In the genomic region with DNA sequence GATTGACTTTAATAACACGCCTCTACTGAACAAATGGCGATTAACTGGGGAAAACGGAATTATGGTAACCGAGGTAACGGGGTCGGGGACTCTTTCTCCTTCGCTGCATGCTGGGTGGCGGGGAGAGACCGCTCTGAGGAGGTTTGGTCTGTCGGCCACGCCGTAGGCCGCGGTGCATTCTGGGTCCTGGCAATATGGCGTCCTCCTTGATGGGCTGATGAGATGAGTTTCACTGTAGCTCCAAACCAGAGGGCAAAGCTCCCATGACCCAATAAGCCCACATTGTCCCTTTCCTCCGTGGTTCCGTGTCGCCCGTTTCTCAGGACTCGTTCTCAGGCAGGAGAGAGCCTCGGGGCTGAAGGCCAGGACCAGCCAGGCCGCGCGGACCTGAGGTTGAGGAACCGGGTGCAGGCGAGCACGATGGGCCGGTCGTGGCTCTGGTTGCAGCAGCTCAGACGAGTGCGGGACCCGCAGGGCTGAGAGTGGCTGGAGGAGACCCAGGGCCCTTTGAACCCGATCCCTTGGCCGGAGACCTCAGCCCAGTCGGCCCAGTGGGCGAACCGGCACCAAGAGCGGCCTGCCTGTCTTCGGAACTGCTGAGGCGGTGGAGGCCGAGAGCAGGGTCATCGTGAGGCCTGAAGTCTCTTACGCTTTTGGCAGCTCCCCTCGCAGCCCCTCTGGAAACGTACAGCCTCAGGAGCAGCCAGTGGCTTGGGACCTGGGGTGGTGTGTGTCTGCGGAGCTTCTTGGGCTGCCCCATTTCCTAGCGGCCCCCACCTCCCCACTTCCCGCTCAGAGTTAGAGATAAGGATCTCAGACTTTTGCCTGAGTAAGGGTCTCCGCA, we compare ENCODE assay signal across 1 cellular context.
TF ChIP-seq lines count a peak whose summit lies in the region.

A gene with protein sequence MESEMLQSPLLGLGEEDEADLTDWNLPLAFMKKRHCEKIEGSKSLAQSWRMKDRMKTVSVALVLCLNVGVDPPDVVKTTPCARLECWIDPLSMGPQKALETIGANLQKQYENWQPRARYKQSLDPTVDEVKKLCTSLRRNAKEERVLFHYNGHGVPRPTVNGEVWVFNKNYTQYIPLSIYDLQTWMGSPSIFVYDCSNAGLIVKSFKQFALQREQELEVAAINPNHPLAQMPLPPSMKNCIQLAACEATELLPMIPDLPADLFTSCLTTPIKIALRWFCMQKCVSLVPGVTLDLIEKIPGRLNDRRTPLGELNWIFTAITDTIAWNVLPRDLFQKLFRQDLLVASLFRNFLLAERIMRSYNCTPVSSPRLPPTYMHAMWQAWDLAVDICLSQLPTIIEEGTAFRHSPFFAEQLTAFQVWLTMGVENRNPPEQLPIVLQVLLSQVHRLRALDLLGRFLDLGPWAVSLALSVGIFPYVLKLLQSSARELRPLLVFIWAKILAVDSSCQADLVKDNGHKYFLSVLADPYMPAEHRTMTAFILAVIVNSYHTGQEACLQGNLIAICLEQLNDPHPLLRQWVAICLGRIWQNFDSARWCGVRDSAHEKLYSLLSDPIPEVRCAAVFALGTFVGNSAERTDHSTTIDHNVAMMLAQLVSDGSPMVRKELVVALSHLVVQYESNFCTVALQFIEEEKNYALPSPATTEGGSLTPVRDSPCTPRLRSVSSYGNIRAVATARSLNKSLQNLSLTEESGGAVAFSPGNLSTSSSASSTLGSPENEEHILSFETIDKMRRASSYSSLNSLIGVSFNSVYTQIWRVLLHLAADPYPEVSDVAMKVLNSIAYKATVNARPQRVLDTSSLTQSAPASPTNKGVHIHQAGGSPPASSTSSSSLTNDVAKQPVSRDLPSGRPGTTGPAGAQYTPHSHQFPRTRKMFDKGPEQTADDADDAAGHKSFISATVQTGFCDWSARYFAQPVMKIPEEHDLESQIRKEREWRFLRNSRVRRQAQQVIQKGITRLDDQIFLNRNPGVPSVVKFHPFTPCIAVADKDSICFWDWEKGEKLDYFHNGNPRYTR (N-terminal part only) (plus strand): TSS at position 184 of the 844 bp plus-strand sequence. CDS start 792 bp downstream, outside the sequence.

TF ChIP-seq in K562, 482 proteins besides CTCF, POLR2A, EP300 and RAD21 (continued from another document and continues in another):
- TF ChIP-seq, protein P1, sequence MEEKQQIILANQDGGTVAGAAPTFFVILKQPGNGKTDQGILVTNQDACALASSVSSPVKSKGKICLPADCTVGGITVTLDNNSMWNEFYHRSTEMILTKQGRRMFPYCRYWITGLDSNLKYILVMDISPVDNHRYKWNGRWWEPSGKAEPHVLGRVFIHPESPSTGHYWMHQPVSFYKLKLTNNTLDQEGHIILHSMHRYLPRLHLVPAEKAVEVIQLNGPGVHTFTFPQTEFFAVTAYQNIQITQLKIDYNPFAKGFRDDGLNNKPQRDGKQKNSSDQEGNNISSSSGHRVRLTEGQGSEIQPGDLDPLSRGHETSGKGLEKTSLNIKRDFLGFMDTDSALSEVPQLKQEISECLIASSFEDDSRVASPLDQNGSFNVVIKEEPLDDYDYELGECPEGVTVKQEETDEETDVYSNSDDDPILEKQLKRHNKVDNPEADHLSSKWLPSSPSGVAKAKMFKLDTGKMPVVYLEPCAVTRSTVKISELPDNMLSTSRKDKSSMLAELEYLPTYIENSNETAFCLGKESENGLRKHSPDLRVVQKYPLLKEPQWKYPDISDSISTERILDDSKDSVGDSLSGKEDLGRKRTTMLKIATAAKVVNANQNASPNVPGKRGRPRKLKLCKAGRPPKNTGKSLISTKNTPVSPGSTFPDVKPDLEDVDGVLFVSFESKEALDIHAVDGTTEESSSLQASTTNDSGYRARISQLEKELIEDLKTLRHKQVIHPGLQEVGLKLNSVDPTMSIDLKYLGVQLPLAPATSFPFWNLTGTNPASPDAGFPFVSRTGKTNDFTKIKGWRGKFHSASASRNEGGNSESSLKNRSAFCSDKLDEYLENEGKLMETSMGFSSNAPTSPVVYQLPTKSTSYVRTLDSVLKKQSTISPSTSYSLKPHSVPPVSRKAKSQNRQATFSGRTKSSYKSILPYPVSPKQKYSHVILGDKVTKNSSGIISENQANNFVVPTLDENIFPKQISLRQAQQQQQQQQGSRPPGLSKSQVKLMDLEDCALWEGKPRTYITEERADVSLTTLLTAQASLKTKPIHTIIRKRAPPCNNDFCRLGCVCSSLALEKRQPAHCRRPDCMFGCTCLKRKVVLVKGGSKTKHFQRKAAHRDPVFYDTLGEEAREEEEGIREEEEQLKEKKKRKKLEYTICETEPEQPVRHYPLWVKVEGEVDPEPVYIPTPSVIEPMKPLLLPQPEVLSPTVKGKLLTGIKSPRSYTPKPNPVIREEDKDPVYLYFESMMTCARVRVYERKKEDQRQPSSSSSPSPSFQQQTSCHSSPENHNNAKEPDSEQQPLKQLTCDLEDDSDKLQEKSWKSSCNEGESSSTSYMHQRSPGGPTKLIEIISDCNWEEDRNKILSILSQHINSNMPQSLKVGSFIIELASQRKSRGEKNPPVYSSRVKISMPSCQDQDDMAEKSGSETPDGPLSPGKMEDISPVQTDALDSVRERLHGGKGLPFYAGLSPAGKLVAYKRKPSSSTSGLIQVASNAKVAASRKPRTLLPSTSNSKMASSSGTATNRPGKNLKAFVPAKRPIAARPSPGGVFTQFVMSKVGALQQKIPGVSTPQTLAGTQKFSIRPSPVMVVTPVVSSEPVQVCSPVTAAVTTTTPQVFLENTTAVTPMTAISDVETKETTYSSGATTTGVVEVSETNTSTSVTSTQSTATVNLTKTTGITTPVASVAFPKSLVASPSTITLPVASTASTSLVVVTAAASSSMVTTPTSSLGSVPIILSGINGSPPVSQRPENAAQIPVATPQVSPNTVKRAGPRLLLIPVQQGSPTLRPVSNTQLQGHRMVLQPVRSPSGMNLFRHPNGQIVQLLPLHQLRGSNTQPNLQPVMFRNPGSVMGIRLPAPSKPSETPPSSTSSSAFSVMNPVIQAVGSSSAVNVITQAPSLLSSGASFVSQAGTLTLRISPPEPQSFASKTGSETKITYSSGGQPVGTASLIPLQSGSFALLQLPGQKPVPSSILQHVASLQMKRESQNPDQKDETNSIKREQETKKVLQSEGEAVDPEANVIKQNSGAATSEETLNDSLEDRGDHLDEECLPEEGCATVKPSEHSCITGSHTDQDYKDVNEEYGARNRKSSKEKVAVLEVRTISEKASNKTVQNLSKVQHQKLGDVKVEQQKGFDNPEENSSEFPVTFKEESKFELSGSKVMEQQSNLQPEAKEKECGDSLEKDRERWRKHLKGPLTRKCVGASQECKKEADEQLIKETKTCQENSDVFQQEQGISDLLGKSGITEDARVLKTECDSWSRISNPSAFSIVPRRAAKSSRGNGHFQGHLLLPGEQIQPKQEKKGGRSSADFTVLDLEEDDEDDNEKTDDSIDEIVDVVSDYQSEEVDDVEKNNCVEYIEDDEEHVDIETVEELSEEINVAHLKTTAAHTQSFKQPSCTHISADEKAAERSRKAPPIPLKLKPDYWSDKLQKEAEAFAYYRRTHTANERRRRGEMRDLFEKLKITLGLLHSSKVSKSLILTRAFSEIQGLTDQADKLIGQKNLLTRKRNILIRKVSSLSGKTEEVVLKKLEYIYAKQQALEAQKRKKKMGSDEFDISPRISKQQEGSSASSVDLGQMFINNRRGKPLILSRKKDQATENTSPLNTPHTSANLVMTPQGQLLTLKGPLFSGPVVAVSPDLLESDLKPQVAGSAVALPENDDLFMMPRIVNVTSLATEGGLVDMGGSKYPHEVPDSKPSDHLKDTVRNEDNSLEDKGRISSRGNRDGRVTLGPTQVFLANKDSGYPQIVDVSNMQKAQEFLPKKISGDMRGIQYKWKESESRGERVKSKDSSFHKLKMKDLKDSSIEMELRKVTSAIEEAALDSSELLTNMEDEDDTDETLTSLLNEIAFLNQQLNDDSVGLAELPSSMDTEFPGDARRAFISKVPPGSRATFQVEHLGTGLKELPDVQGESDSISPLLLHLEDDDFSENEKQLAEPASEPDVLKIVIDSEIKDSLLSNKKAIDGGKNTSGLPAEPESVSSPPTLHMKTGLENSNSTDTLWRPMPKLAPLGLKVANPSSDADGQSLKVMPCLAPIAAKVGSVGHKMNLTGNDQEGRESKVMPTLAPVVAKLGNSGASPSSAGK (IDR thresholded peaks at IDR 0.05), result peak; percentile 88
- TF ChIP-seq, protein P2, sequence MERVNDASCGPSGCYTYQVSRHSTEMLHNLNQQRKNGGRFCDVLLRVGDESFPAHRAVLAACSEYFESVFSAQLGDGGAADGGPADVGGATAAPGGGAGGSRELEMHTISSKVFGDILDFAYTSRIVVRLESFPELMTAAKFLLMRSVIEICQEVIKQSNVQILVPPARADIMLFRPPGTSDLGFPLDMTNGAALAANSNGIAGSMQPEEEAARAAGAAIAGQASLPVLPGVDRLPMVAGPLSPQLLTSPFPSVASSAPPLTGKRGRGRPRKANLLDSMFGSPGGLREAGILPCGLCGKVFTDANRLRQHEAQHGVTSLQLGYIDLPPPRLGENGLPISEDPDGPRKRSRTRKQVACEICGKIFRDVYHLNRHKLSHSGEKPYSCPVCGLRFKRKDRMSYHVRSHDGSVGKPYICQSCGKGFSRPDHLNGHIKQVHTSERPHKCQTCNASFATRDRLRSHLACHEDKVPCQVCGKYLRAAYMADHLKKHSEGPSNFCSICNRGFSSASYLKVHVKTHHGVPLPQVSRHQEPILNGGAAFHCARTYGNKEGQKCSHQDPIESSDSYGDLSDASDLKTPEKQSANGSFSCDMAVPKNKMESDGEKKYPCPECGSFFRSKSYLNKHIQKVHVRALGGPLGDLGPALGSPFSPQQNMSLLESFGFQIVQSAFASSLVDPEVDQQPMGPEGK (CRISPR knock-in tag; IDR thresholded peaks at IDR 0.05; ENCODE audit: borderline replicate concordance), result no peak
- TF ChIP-seq, protein P3, sequence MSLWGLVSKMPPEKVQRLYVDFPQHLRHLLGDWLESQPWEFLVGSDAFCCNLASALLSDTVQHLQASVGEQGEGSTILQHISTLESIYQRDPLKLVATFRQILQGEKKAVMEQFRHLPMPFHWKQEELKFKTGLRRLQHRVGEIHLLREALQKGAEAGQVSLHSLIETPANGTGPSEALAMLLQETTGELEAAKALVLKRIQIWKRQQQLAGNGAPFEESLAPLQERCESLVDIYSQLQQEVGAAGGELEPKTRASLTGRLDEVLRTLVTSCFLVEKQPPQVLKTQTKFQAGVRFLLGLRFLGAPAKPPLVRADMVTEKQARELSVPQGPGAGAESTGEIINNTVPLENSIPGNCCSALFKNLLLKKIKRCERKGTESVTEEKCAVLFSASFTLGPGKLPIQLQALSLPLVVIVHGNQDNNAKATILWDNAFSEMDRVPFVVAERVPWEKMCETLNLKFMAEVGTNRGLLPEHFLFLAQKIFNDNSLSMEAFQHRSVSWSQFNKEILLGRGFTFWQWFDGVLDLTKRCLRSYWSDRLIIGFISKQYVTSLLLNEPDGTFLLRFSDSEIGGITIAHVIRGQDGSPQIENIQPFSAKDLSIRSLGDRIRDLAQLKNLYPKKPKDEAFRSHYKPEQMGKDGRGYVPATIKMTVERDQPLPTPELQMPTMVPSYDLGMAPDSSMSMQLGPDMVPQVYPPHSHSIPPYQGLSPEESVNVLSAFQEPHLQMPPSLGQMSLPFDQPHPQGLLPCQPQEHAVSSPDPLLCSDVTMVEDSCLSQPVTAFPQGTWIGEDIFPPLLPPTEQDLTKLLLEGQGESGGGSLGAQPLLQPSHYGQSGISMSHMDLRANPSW (CRISPR knock-in tag; IDR thresholded peaks at IDR 0.05), result peak; percentile 51; the same call in 1 of the 2 replicates
- peak; percentile 47; the same call in 1 of the 2 replicates for TF ChIP-seq POLR2H (tag; IDR thresholded peaks at IDR 0.05; ENCODE audit: low read depth)
- TF ChIP-seq, protein P4, sequence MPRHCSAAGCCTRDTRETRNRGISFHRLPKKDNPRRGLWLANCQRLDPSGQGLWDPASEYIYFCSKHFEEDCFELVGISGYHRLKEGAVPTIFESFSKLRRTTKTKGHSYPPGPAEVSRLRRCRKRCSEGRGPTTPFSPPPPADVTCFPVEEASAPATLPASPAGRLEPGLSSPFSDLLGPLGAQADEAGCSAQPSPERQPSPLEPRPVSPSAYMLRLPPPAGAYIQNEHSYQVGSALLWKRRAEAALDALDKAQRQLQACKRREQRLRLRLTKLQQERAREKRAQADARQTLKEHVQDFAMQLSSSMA (CRISPR knock-in tag; IDR thresholded peaks at IDR 0.05), result no peak
- peak; percentile 30 to 45; a peak in 3 of 4 replicates for TF ChIP-seq SIX5 (IDR thresholded peaks at IDR 0.05; ENCODE audit: borderline replicate concordance in 1 of 2, insufficient read depth in 1 of 2, low read depth in 1 of 2, low read length in 2 of 2)
- no peak for TF ChIP-seq ZNF583 (CRISPR knock-in tag; IDR thresholded peaks at IDR 0.05)
- peak; percentile 32; the same call in 1 of the 2 replicates for TF ChIP-seq SOX6 (IDR thresholded peaks at IDR 0.05)
- peak; percentile 92 for TF ChIP-seq EP400 (IDR thresholded peaks at IDR 0.05)
- TF ChIP-seq ZNF766 (CRISPR knock-in tag; conservative IDR thresholded peaks at IDR 0.05), result peak; percentile 80
- no peak for TF ChIP-seq ZNF79 (CRISPR knock-in tag; IDR thresholded peaks at IDR 0.05; ENCODE audit: low read depth)
- TF ChIP-seq KDM5B (IDR thresholded peaks at IDR 0.05; ENCODE audit: insufficient replicate concordance, low read depth, low read length), result peak; percentile 86
- no peak for TF ChIP-seq MAFK (IDR thresholded peaks at IDR 0.05; ENCODE audit: low read length)
- peak; percentile 34; the same call in 1 of the 2 replicates for TF ChIP-seq ZBTB7A (IDR thresholded peaks at IDR 0.05; ENCODE audit: borderline replicate concordance, control insufficient read depth, low read depth, low read length)
- 0 out of 2 replicates have a peak, but pooled peaks have one; percentile 10 for TF ChIP-seq E2F3 (CRISPR knock-in tag; IDR thresholded peaks at IDR 0.05)
- peak; percentile 49; the same call in 1 of the 2 replicates for TF ChIP-seq SREBF1 (IDR thresholded peaks at IDR 0.05; ENCODE audit: borderline replicate concordance, low read depth, low read length)
- TF ChIP-seq CREM (IDR thresholded peaks at IDR 0.05; ENCODE audit: low read depth), result peak; percentile 74; the same call in 1 of the 2 replicates
- TF ChIP-seq, protein P5, sequence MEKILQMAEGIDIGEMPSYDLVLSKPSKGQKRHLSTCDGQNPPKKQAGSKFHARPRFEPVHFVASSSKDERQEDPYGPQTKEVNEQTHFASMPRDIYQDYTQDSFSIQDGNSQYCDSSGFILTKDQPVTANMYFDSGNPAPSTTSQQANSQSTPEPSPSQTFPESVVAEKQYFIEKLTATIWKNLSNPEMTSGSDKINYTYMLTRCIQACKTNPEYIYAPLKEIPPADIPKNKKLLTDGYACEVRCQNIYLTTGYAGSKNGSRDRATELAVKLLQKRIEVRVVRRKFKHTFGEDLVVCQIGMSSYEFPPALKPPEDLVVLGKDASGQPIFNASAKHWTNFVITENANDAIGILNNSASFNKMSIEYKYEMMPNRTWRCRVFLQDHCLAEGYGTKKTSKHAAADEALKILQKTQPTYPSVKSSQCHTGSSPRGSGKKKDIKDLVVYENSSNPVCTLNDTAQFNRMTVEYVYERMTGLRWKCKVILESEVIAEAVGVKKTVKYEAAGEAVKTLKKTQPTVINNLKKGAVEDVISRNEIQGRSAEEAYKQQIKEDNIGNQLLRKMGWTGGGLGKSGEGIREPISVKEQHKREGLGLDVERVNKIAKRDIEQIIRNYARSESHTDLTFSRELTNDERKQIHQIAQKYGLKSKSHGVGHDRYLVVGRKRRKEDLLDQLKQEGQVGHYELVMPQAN (IDR thresholded peaks at IDR 0.05; ENCODE audit: borderline replicate concordance), result peak; percentile 95
- TF ChIP-seq FOSL1 (tag; conservative IDR thresholded peaks at IDR 0.05), result peak; percentile 28; the same call in 1 of the 2 replicates
- TF ChIP-seq ZFP36 (IDR thresholded peaks at IDR 0.05; ENCODE audit: low read depth, low read length, partially characterized antibody), result no peak
- TF ChIP-seq SUPT5H (IDR thresholded peaks at IDR 0.05), result peak; percentile 92
- TF ChIP-seq ZNF124 (CRISPR knock-in tag; IDR thresholded peaks at IDR 0.05), result no peak
